ENCODE assay signal across 11 cellular contexts in genomic region chr11:9774591-9775392, GRCh38.
A peak's percentile ranks its signal among the peaks of the same experiment; 100 is the strongest.
DNase-seq lines count a peak whose midpoint lies in the region; ATAC-seq, FAIRE-seq and TF ChIP-seq lines count a peak whose summit lies in the region.
"Had no signal": no experiment of that assay in that cellular context is flagged by ENCODE, and none has a peak within 500 bp of the region (broad histone marks: within the 10 kb centered on the region; RNA-seq: fewer than 3 reads in every experiment).

No MANE protein-coding gene starts in this region.

- H3K4me3 ChIP-seq in A549 (no peak overlapping the region), HepG2 (replicated peaks in 1 of 3; ENCODE audit: insufficient read depth in 1 of 3, low read depth in 2 of 3, low read length in 3 of 3) (no peak overlapping the region)

- BruUV-seq in HepG2 (replicated peaks; lab: Mats Ljungman, UMichigan) = no TSS peak

- no peaks in the 10 kb centered on the region for H3K36me3 Mint-ChIP-seq in T-helper 17 cell (ENCODE audit: low read depth)

- H3K79me2 ChIP-seq in HepG2 (ENCODE audit: insufficient read depth, low read length) = no peaks in the 10 kb centered on the region

- H3K4me1 Mint-ChIP-seq in T-helper 17 cell = no peaks in the 10 kb centered on the region

- no peaks in the 10 kb centered on the region for H3K27me3 ChIP-seq in HepG2 (ENCODE audit: control insufficient read depth in 1 of 2, insufficient read depth in 2 of 2, low read length in 2 of 2)
- H3K27me3 ChIP-seq: BE2C had no signal

- H4K20me1 ChIP-seq in HepG2 (ENCODE audit: insufficient read depth, low read length) = no peaks in the 10 kb centered on the region

- H3K4me1 ChIP-seq in A549 (peaks cover 31% of the 10 kb centered on the region), HepG2 (ENCODE audit: insufficient read depth, low read length) (no peaks in the 10 kb centered on the region)
- H3K4me1 ChIP-seq: BE2C had no signal

- peak overlapping the region; percentile 56 for H3K4me2 ChIP-seq in A549
- H3K4me2 ChIP-seq in HepG2 (ENCODE audit: low read depth, low read length) = no peak overlapping the region

- peak overlapping the region; percentile 7 to 35; a peak in 3 of 6 replicates for H3K27ac ChIP-seq in A549
- H3K27ac ChIP-seq in HepG2 (ENCODE audit: extremely low read length, insufficient read depth, low read length) = no peak overlapping the region

- no peaks in the 10 kb centered on the region for H3K9me3 ChIP-seq in A549
- no peaks in the 10 kb centered on the region for H3K9me3 ChIP-seq in HepG2 (ENCODE audit: low read length)
- no peaks in the 10 kb centered on the region for H3K9me3 ChIP-seq in T-helper 17 cell (ENCODE audit: control insufficient read depth, low read length, poor library complexity, severe bottlenecking)
- H3K9me3 ChIP-seq: BE2C had no signal

- no peak for TF ChIP-seq EP300 in A549 (IDR thresholded peaks at IDR 0.05)
- no peak for TF ChIP-seq EP300 in HepG2 (IDR thresholded peaks at IDR 0.05; ENCODE audit: low read depth in 2 of 2, low read length in 2 of 2)
- TF ChIP-seq EP300 in HepG2 (CRISPR knock-in tag; IDR thresholded peaks at IDR 0.05; ENCODE audit: borderline replicate concordance) = no peak

- intact Hi-C loops in HepG2 (cut with micrococcal nuclease; ENCODE audit: unreplicated experiment) = no loop called here

- FAIRE-seq in A549 (lab: Jason Lieb, UNC) = no peak
- no peak for FAIRE-seq in HepG2 (lab: Jason Lieb, UNC)

- ATAC-seq in A549 (peak; percentile 66 to 77; a peak in 4 of 6 replicates), HepG2 (no peak), T-helper 17 cell (no peak), GM18505 (IDR thresholded peaks at IDR 0.05; ENCODE audit: unreplicated experiment) (no peak)

- in situ Hi-C loops in HepG2 (cut with HindIII; ENCODE audit: extremely low pct_ligation_motif_present, low pct_unique_long_range_greater_than_20kb) = no loop called here

- WGBS in A549 (ENCODE audit: missing lambda C conversion rate) = 26% methylated on average over 6 of the region's 6 CpGs
- WGBS in HepG2 (ENCODE audit: low lambda C conversion rate) = 63% methylated on average over 6 of the region's 6 CpGs

- no peak overlapping the region for H2AFZ ChIP-seq in HepG2 (ENCODE audit: low read length)

- POLR2A ChIA-PET in A549 (lab: Yijun Ruan, JAX) (no interaction called here), HepG2 (lab: Yijun Ruan, JAX) (interaction anchor here (1.1 kb wide), 1 partner anchor 10 kb away, joined by 3 read pairs; no protein-coding TSS in a partner anchor)

- H3K4me3 Mint-ChIP-seq in T-helper 17 cell = no peak overlapping the region

- no peak overlapping the region for H3K27ac Mint-ChIP-seq in T-helper 17 cell

- CTCF ChIA-PET in A549 (lab: Yijun Ruan, JAX) (interaction anchor here (1.5 to 2.5 kb wide), 2 partner anchors 13 to 221 kb away, joined by 3 to 7 read pairs; no protein-coding TSS in a partner anchor), HepG2 (lab: Yijun Ruan, JAX; ENCODE audit: low intra/inter-chr PET ratio, low total read pairs) (no interaction called here)

- H3K36me3 ChIP-seq in HepG2 (replicated peaks in 1 of 2; ENCODE audit: control insufficient read depth in 1 of 2, insufficient read depth in 2 of 2, low read length in 2 of 2) = peaks cover 2 to 4% of the 10 kb centered on the region in 2 experiments; a peak in 3 of 5 replicates
- H3K36me3 ChIP-seq: BE2C had no signal

- no peaks in the 10 kb centered on the region for H3K27me3 Mint-ChIP-seq in T-helper 17 cell

- TF ChIP-seq RAD21 in A549 (conservative IDR thresholded peaks at IDR 0.05 in 1 of 2, IDR thresholded peaks at IDR 0.05 in 1 of 2) (no peak), HepG2 (CRISPR knock-in tag; IDR thresholded peaks at IDR 0.05) (no peak)

- no peak for TF ChIP-seq CTCF in A549 (IDR thresholded peaks at IDR 0.05)
- TF ChIP-seq CTCF in HepG2 (CRISPR knock-in tag; IDR thresholded peaks at IDR 0.05) = no peak

- TF ChIP-seq POLR2A in A549 (IDR thresholded peaks at IDR 0.05; ENCODE audit: low read length) (no peak), HepG2 (IDR thresholded peaks at IDR 0.05; ENCODE audit: insufficient read depth in 1 of 2, low read depth in 2 of 2, low read length in 2 of 2) (no peak), GM18505 (IDR thresholded peaks at IDR 0.05; ENCODE audit: borderline replicate concordance, extremely low read depth, insufficient read depth, insufficient read length) (no peak)

- DNase-seq in A549 (ENCODE audit: low read depth in 1 of 2, low spot score in 1 of 2) = peak in 1 of 2 experiments; percentile 20
- peak; percentile 93 for DNase-seq in LHCN-M2 (ENCODE audit: low read depth)
- DNase-seq in dedifferentiated amniotic fluid mesenchymal stem cell (ENCODE audit: extremely low spot score) = peak; percentile 96
- DNase-seq in HepG2 (ENCODE audit: low spot score) = no peak
- DNase-seq in T-helper 17 cell = no peak
- DNase-seq in NCI-H69 (lab: John Stamatoyannopoulos, UW) = no peak
- no peak for DNase-seq in activated CD4-positive, alpha-beta T cell treated with anti-CD3 and anti-CD28 coated beads, Interleukin-2, amount 50 U/mL, for 48 hours
- DNase-seq: BE2C; KG1; stimulated activated CD4-positive, alpha-beta T cell treated with anti-CD3 and anti-CD28 coated beads, Interleukin-4, amount 100 ng/mL, for 24 hours had no signal

- no peak overlapping the region for H3K9ac ChIP-seq in HepG2 (ENCODE audit: insufficient read depth, low read depth, low read length)

TF ChIP-seq in A549, 52 proteins besides CTCF, POLR2A, EP300 and RAD21:
- peak; percentile 50; the same call in 1 of the 2 replicates for TF ChIP-seq GATA3 (IDR thresholded peaks at IDR 0.05; ENCODE audit: borderline replicate concordance)
- TF ChIP-seq CHD4 (IDR thresholded peaks at IDR 0.05; ENCODE audit: borderline replicate concordance) = no peak
- no peak for TF ChIP-seq CBX8 (IDR thresholded peaks at IDR 0.05)
- TF ChIP-seq TFCP2L1 (CRISPR knock-in tag; IDR thresholded peaks at IDR 0.05) = no peak
- TF ChIP-seq CBX2 (IDR thresholded peaks at IDR 0.05; ENCODE audit: borderline replicate concordance, low read depth) = no peak

TF ChIP-seq in HepG2, 621 proteins besides CTCF, POLR2A, EP300 and RAD21:
- TF ChIP-seq GFI1 (CRISPR knock-in tag; IDR thresholded peaks at IDR 0.05; ENCODE audit: borderline replicate concordance) (0 out of 2 replicates have a peak, but pooled peaks have one; percentile 31), ZNF230 (CRISPR knock-in tag; IDR thresholded peaks at IDR 0.05) (no peak)

Comparison
In these comparisons a context has a peak if more than half of its experiments do, and no peak if none do; other contexts are left out.
1. ATAC-seq: peak in A549 (2 of 2); none in HepG2 (single experiment), T-helper 17 cell (single experiment) and GM18505 (single experiment).
2. DNase-seq: peak in LHCN-M2 (single experiment) and dedifferentiated amniotic fluid mesenchymal stem cell (single experiment); none in HepG2 (single experiment), T-helper 17 cell (0 of 3), NCI-H69 (single experiment) and activated CD4-positive, alpha-beta T cell treated with anti-CD3 and anti-CD28 coated beads, Interleukin-2, amount 50 U/mL, for 48 hours (0 of 2).